ENCODE assay signal across 25 cellular contexts in the genomic region with DNA sequence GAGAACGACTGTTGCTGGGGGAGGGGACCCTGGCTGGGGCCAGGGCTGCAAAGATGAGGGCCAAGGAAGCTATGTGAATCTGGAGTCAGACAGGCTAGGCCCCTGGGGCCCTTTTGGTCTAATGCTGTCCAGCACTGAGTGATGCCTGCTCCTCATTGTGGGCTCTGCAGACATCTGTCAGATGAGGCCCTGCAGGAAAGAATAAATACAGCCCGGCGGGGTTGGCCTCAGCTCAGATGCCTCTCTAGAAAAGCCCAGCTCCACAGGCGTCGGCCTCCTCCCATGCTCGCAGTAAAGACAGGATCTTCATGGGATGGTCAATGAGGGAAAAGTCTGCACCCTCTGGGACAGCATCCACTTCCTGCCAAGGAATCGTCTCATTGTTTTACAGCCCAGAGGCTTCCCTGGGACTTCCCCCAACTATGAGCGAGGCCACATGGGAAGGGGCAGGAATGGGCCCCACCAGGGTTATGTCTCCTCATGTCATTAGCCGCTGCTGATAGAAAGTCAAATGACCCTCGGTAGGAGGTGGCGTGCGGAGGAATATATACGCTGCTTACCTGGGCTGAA.
"Had no signal": no experiment of that assay in that cellular context is flagged by ENCODE, and none has a peak within 500 bp of the region (broad histone marks: within the 10 kb centered on the region; RNA-seq: fewer than 3 reads in every experiment).

No MANE protein-coding gene starts in this region.

- H3K36me3 ChIP-seq: ascending aorta had no signal

- H3K27ac Mint-ChIP-seq: activated CD4-positive, alpha-beta memory T cell treated with anti-CD3 and anti-CD28 coated beads for 36 hours; activated CD4-positive, alpha-beta T cell treated with anti-CD3 and anti-CD28 coated beads, Interleukin-2, amount 10 ng/mL, durations not matched to agents 7 days and 5 days; activated naive CD4-positive, alpha-beta T cell treated with anti-CD3 and anti-CD28 coated beads, Interleukin-2, amount 50 U/mL, for 72 hours; activated naive CD8-positive, alpha-beta T cell treated with anti-CD3 and anti-CD28 coated beads, Interleukin-2, amount 50 U/mL, for 24 hours; T-cell had no signal

- DNase-seq: activated CD4-positive, alpha-beta memory T cell treated with anti-CD3 and anti-CD28 coated beads for 36 hours; activated CD4-positive, alpha-beta T cell treated with anti-CD3 and anti-CD28 coated beads, Interleukin-2, amount 10 ng/mL, durations not matched to agents 7 days and 5 days; activated CD4-positive, CD25-positive, alpha-beta regulatory T cell; activated CD8-positive, alpha-beta memory T cell treated with anti-CD3 and anti-CD28 coated beads for 24 hours; activated effector memory CD4-positive, alpha-beta T cell treated with anti-CD3 and anti-CD28 coated beads, Interleukin-2, amount 50 U/mL, for 16 hours; activated naive CD4-positive, alpha-beta T cell treated with Interleukin-2 at 50 U/mL for 16 hours; activated naive CD8-positive, alpha-beta T cell treated with anti-CD3 and anti-CD28 coated beads, Interleukin-2, amount 50 U/mL, for 24 hours; activated T-cell treated with anti-CD3 and anti-CD28 coated beads, Interleukin-2, amount 50 U/mL, for 4 hours; amniotic stem cell; body of pancreas; central memory CD4-positive, alpha-beta T cell; NCI-H1092; NCI-H1417; NCI-H1930; NCI-H2171; NCI-H226; NCI-H526; NCI-H82; T-cell; T-helper 2 cell; T1000 had no signal

- H3K9me3 ChIP-seq: ascending aorta, body of pancreas had no signal

- FAIRE-seq: TTC549 had no signal

- H3K27me3 Mint-ChIP-seq: activated CD4-positive, alpha-beta T cell treated with anti-CD3 and anti-CD28 coated beads, Interleukin-2, amount 10 ng/mL, durations not matched to agents 7 days and 5 days had no signal

- H3K4me1 Mint-ChIP-seq: activated CD4-positive, alpha-beta T cell treated with anti-CD3 and anti-CD28 coated beads, Interleukin-2, amount 10 ng/mL, durations not matched to agents 7 days and 5 days; activated naive CD8-positive, alpha-beta T cell treated with anti-CD3 and anti-CD28 coated beads, Interleukin-2, amount 50 U/mL, for 24 hours; T-cell had no signal

- H3K4me1 ChIP-seq: body of pancreas had no signal

- H3K36me3 Mint-ChIP-seq: activated CD4-positive, alpha-beta memory T cell treated with anti-CD3 and anti-CD28 coated beads for 36 hours; activated naive CD4-positive, alpha-beta T cell treated with anti-CD3 and anti-CD28 coated beads, Interleukin-2, amount 50 U/mL, for 72 hours; T-cell had no signal

- H3K4me3 ChIP-seq: ascending aorta, body of pancreas, SK-N-MC had no signal

- H3K27me3 ChIP-seq: ascending aorta, body of pancreas had no signal

- H3K9me3 Mint-ChIP-seq: activated CD4-positive, alpha-beta memory T cell treated with anti-CD3 and anti-CD28 coated beads for 36 hours; activated CD4-positive, alpha-beta T cell treated with anti-CD3 and anti-CD28 coated beads, Interleukin-2, amount 10 ng/mL, durations not matched to agents 7 days and 5 days; activated naive CD4-positive, alpha-beta T cell treated with anti-CD3 and anti-CD28 coated beads, Interleukin-2, amount 50 U/mL, for 72 hours; activated naive CD8-positive, alpha-beta T cell treated with anti-CD3 and anti-CD28 coated beads, Interleukin-2, amount 50 U/mL, for 24 hours; activated T-cell treated with anti-CD3 and anti-CD28 coated beads, Interleukin-2, amount 50 U/mL, for 4 hours; T-cell had no signal

- H3K27ac ChIP-seq: ascending aorta, body of pancreas, SK-N-MC had no signal

- ATAC-seq: activated naive CD4-positive, alpha-beta T cell treated with anti-CD3 and anti-CD28 coated beads, Interleukin-2, amount 50 U/mL, for 72 hours; activated naive CD8-positive, alpha-beta T cell treated with anti-CD3 and anti-CD28 coated beads, Interleukin-2, amount 50 U/mL, for 24 hours; activated T-cell treated with anti-CD3 and anti-CD28 coated beads, Interleukin-2, amount 50 U/mL, for 4 hours; body of pancreas; T-cell had no signal

- H3K4me3 Mint-ChIP-seq: activated CD4-positive, alpha-beta memory T cell treated with anti-CD3 and anti-CD28 coated beads for 36 hours; activated CD4-positive, alpha-beta T cell treated with anti-CD3 and anti-CD28 coated beads, Interleukin-2, amount 10 ng/mL, durations not matched to agents 7 days and 5 days; activated naive CD8-positive, alpha-beta T cell treated with anti-CD3 and anti-CD28 coated beads, Interleukin-2, amount 50 U/mL, for 24 hours; activated T-cell treated with anti-CD3 and anti-CD28 coated beads, Interleukin-2, amount 50 U/mL, for 4 hours; T-cell had no signal
